In the genomic region with DNA sequence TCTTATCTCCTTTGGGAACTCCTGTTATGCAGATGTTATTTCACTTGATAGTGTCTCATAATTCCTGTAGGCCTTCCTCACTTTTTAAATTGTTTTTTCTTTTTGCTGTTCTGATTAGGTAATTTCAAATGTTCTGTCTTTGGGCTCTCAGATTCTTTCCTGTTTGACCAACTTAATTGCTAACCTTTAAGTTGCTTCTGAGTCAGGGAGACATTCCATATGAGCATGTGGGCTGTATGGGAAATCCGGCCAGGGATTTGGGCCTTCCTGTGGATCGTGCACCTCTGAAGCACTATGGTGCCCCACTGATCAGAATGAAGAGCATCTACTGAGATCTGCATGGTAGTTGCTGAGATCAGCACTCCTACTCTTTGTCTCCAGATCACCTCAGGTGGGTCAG, we compare ENCODE assay signal across 24 cellular contexts. TPM values are rescaled to one million over a fixed set of nuclear protein-coding genes. Genes with fewer than 3 reads are reported as not detected.
DNase-seq lines count a peak whose midpoint lies in the region; ATAC-seq, FAIRE-seq and TF ChIP-seq lines count a peak whose summit lies in the region.
"Had no signal": no experiment of that assay in that cellular context is flagged by ENCODE, and none has a peak within 500 bp of the region (broad histone marks: within the 10 kb centered on the region; RNA-seq: fewer than 3 reads in every experiment).

No MANE protein-coding gene starts in this region.

- no peaks in the 10 kb centered on the region for H3K9me3 ChIP-seq in H1 (ENCODE audit: insufficient read depth in 2 of 2, low read depth in 1 of 2, low read length in 1 of 2)
- H3K9me3 ChIP-seq in trophoblast cell (ENCODE audit: insufficient read depth, low read depth, low read length), result no peaks in the 10 kb centered on the region
- H3K9me3 ChIP-seq: HAP-1 had no signal

- 91% methylated on average over 2 of the region's 2 CpGs; no CpG with 5 or more reads in 1 of the 2 experiments for WGBS in H1 (ENCODE audit: extremely low coverage in 1 of 2, insufficient coverage in 1 of 2, insufficient read length in 1 of 2, insufficient replicate concordance in 2 of 2, low coverage in 1 of 2, low lambda C conversion rate in 2 of 2, missing lambda C conversion rate in 1 of 2), 2 experiments
- no CpG with 5 or more reads among the region's 2 CpGs for WGBS in trophoblast cell (ENCODE audit: extremely low coverage, insufficient coverage, insufficient read length)

- ATAC-seq in activated naive CD4-positive, alpha-beta T cell treated with anti-CD3 and anti-CD28 coated beads, Interleukin-2, amount 50 U/mL, for 72 hours, result no peak
- ATAC-seq in left ventricle myocardium superior, result peak; percentile 15
- no peak for ATAC-seq in left cardiac atrium
- ATAC-seq: GM23338 had no signal

- no peak for TF ChIP-seq EP300 in H1 (IDR thresholded peaks at IDR 0.05; ENCODE audit: borderline replicate concordance in 1 of 2, low read depth in 2 of 2, low read length in 2 of 2)

- H3K9ac ChIP-seq in H1 (replicated peaks in 1 of 4; ENCODE audit: extremely low read depth in 1 of 4, low read depth in 3 of 4, low read length in 3 of 4) (no peak overlapping the region), trophoblast cell (ENCODE audit: low read length) (no peak overlapping the region)

- H3K56ac ChIP-seq in H1 (replicated peaks; ENCODE audit: insufficient read length, low read depth, low read length), result no peak overlapping the region

- H3K4me2 ChIP-seq in H1 (ENCODE audit: insufficient read depth in 1 of 2, low read depth in 2 of 2, low read length in 2 of 2) (no peak overlapping the region), trophoblast cell (ENCODE audit: low read length) (no peak overlapping the region)
- H3K4me2 ChIP-seq: GM23338 had no signal

- H3K4ac ChIP-seq in H1 (replicated peaks; ENCODE audit: insufficient read length, low read depth, low read length) (no peak overlapping the region), trophoblast cell (ENCODE audit: low read depth, low read length) (no peak overlapping the region)

- CTCF ChIA-PET in activated naive CD4-positive, alpha-beta T cell treated with anti-CD3 and anti-CD28 coated beads, Interleukin-2, amount 10 ng/mL, durations not matched to agents 7 days and 5 days (lab: Charles Lee), result interaction anchor here (1.1 kb wide), 1 partner anchor 10 kb away, joined by 4 read pairs; no protein-coding TSS in a partner anchor
- CTCF ChIA-PET in H1 (lab: Charles Lee; ENCODE audit: partially characterized antibody), result interaction anchor here (0.7 to 2.7 kb wide), 4 partner anchors 9 to 180 kb away, joined by 3 to 19 read pairs (median 4); no protein-coding TSS in a partner anchor

- H3K4me3 Mint-ChIP-seq in activated naive CD4-positive, alpha-beta T cell treated with anti-CD3 and anti-CD28 coated beads, Interleukin-2, amount 10 ng/mL, durations not matched to agents 7 days and 5 days, result no peak overlapping the region
- H3K4me3 Mint-ChIP-seq: CD4-positive, alpha-beta memory T cell; GM23338; HFFc6 had no signal

- H2AFZ ChIP-seq in H1 (ENCODE audit: low read length) (0 out of 2 replicates have a peak overlapping the region, but pooled peaks have one; percentile 40), trophoblast cell (ENCODE audit: insufficient read depth, low read length, poor library complexity) (no peak overlapping the region)
- H2AFZ ChIP-seq: GM23338 had no signal

- no peaks in the 10 kb centered on the region for H3K9me3 Mint-ChIP-seq in activated naive CD4-positive, alpha-beta T cell treated with anti-CD3 and anti-CD28 coated beads, Interleukin-2, amount 10 ng/mL, durations not matched to agents 7 days and 5 days
- H3K9me3 Mint-ChIP-seq in activated naive CD4-positive, alpha-beta T cell treated with anti-CD3 and anti-CD28 coated beads, Interleukin-2, amount 50 U/mL, for 72 hours, result peaks cover 0 to 19% of the 10 kb centered on the region in 2 donors
- H3K9me3 Mint-ChIP-seq: GM23338, HFFc6 had no signal

- H4K12ac ChIP-seq in trophoblast cell (ENCODE audit: low read depth, low read length), result no peak overlapping the region

- no peaks in the 10 kb centered on the region; the same call in 1 of the 2 replicates for H3K23me2 ChIP-seq in H1 (ENCODE audit: low read depth, low read length)

- TF ChIP-seq POLR2A in H1 (IDR thresholded peaks at IDR 0.05; ENCODE audit: control extremely low read depth in 1 of 2, low read depth in 2 of 2, low read length in 2 of 2), result no peak

- no peak overlapping the region for H2BK20ac ChIP-seq in H1 (ENCODE audit: low read length)

- H3K79me2 ChIP-seq in H1 (ENCODE audit: control insufficient read depth in 1 of 2, insufficient read depth in 2 of 2, low read length in 2 of 2) (no peaks in the 10 kb centered on the region), trophoblast cell (ENCODE audit: control insufficient read depth, insufficient read depth, low read length, poor library complexity) (no peaks in the 10 kb centered on the region)

- H3K27ac Mint-ChIP-seq in activated naive CD4-positive, alpha-beta T cell treated with anti-CD3 and anti-CD28 coated beads, Interleukin-2, amount 10 ng/mL, durations not matched to agents 7 days and 5 days, result peak overlapping the region; percentile 34
- H3K27ac Mint-ChIP-seq in activated naive CD4-positive, alpha-beta T cell treated with anti-CD3 and anti-CD28 coated beads, Interleukin-2, amount 50 U/mL, for 72 hours, result no peak overlapping the region
- H3K27ac Mint-ChIP-seq: CD4-positive, alpha-beta memory T cell; GM23338; HFFc6 had no signal

- H3K4me1 ChIP-seq in H1 (replicated peaks in 1 of 4; ENCODE audit: control insufficient read depth in 3 of 4, insufficient read depth in 4 of 4, low read length in 3 of 4) (no peaks in the 10 kb centered on the region), trophoblast cell (ENCODE audit: control insufficient read depth in 1 of 2, insufficient read depth in 2 of 2, low read length in 2 of 2) (no peaks in the 10 kb centered on the region)
- H3K4me1 ChIP-seq: HAP-1 had no signal

- no peak overlapping the region for H4K5ac ChIP-seq in H1 (ENCODE audit: insufficient read length, low read depth, low read length)

- H3K36me3 ChIP-seq in H1 (ENCODE audit: control insufficient read depth in 2 of 4, insufficient read depth in 4 of 4, low read length in 3 of 4) (no peaks in the 10 kb centered on the region), trophoblast cell (ENCODE audit: control insufficient read depth in 1 of 2, insufficient read depth in 2 of 2, low read length in 2 of 2) (no peaks in the 10 kb centered on the region)
- H3K36me3 ChIP-seq: HAP-1 had no signal

- no peak overlapping the region for H2BK5ac ChIP-seq in H1 (ENCODE audit: low read depth, low read length)
- H2BK5ac ChIP-seq in trophoblast cell (ENCODE audit: low read depth, low read length, poor library complexity), result no peak overlapping the region

- no peak overlapping the region for H3K14ac ChIP-seq in H1 (ENCODE audit: insufficient read length)
- no peak overlapping the region for H3K14ac ChIP-seq in trophoblast cell (ENCODE audit: low read length)

- H4K91ac ChIP-seq in H1 (replicated peaks; ENCODE audit: insufficient read length, low read length), result no peak overlapping the region
- H4K91ac ChIP-seq in trophoblast cell (ENCODE audit: low read depth, low read length), result no peak overlapping the region

- TF ChIP-seq CTCF in H1 (IDR thresholded peaks at IDR 0.05; ENCODE audit: control extremely low read depth in 1 of 3, insufficient read depth in 1 of 3, low read depth in 1 of 3, low read length in 3 of 3), result no peak

- H4K20me1 ChIP-seq in H1 (replicated peaks in 1 of 2; ENCODE audit: control insufficient read depth in 1 of 2, insufficient read depth in 2 of 2, low read length in 2 of 2), result no peaks in the 10 kb centered on the region

- intact Hi-C loops in left ventricle myocardium superior (cut with micrococcal nuclease) (no loop called here), left cardiac atrium (cut with DNase I) (no loop called here)

- no peak for FAIRE-seq in H1 (lab: Jason Lieb, UNC)
- FAIRE-seq: A204.1, GM12891, GM18507, H54 had no signal

- no peak overlapping the region for H3K23ac ChIP-seq in H1 (ENCODE audit: insufficient read length)
- H3K23ac ChIP-seq in trophoblast cell (ENCODE audit: low read length), result no peak overlapping the region

- H2BK12ac ChIP-seq in H1 (ENCODE audit: low read depth, low read length), result no peak overlapping the region
- H2BK12ac ChIP-seq in trophoblast cell (ENCODE audit: low read length), result no peak overlapping the region

- POLR2A ChIA-PET in H1 (lab: Charles Lee; ENCODE audit: partially characterized antibody), result no interaction called here

- H3K27ac ChIP-seq in H1 (ENCODE audit: low read depth, low read length) (no peak overlapping the region), trophoblast cell (ENCODE audit: low read depth, low read length) (no peak overlapping the region)
- H3K27ac ChIP-seq: 22Rv1 had no signal

- peak overlapping the region; percentile 79; the same call in 1 of the 2 replicates for H4K8ac ChIP-seq in H1 (ENCODE audit: extremely low read depth, insufficient read depth, low read length)
- H4K8ac ChIP-seq in trophoblast cell (ENCODE audit: low read depth, low read length), result no peak overlapping the region

- H3K4me3 ChIP-seq in H1 (ENCODE audit: extremely low read depth in 1 of 4, insufficient read depth in 2 of 4, low read depth in 3 of 4, low read length in 4 of 4) (no peak overlapping the region), trophoblast cell (ENCODE audit: low read depth, low read length) (no peak overlapping the region)
- H3K4me3 ChIP-seq: GM23338, HAP-1 had no signal

- no peak overlapping the region for H2BK120ac ChIP-seq in H1 (replicated peaks; ENCODE audit: low read depth, low read length)
- H2BK120ac ChIP-seq in trophoblast cell (ENCODE audit: insufficient read depth, low read length, poor library complexity), result no peak overlapping the region

- H3K36me3 Mint-ChIP-seq in activated naive CD4-positive, alpha-beta T cell treated with anti-CD3 and anti-CD28 coated beads, Interleukin-2, amount 10 ng/mL, durations not matched to agents 7 days and 5 days, result no peaks in the 10 kb centered on the region
- H3K36me3 Mint-ChIP-seq in activated naive CD4-positive, alpha-beta T cell treated with anti-CD3 and anti-CD28 coated beads, Interleukin-2, amount 50 U/mL, for 72 hours, result peaks cover 5 to 7% of the 10 kb centered on the region in 2 donors

- H3K79me1 ChIP-seq in H1 (ENCODE audit: low read depth, low read length) (no peaks in the 10 kb centered on the region), trophoblast cell (ENCODE audit: low read length) (no peaks in the 10 kb centered on the region)

- TF ChIP-seq RAD21 in H1 (IDR thresholded peaks at IDR 0.05 in 1 of 2, conservative IDR thresholded peaks at IDR 0.05 in 1 of 2; ENCODE audit: low read depth in 2 of 2, low read length in 2 of 2), result no peak

- peaks cover 9% of the 10 kb centered on the region for H3K27me3 Mint-ChIP-seq in activated naive CD4-positive, alpha-beta T cell treated with anti-CD3 and anti-CD28 coated beads, Interleukin-2, amount 10 ng/mL, durations not matched to agents 7 days and 5 days

- H2AK5ac ChIP-seq in H1 (ENCODE audit: low read depth, low read length), result no peak overlapping the region
- H2AK5ac ChIP-seq in trophoblast cell (ENCODE audit: low read length), result no peak overlapping the region

- no peak for DNase-seq in activated naive CD4-positive, alpha-beta T cell treated with anti-CD3 and anti-CD28 coated beads, Interleukin-2, amount 10 ng/mL, durations not matched to agents 7 days and 5 days
- no peak for DNase-seq in activated naive CD4-positive, alpha-beta T cell treated with anti-CD3 and anti-CD28 coated beads, Interleukin-2, amount 50 U/mL, for 72 hours (ENCODE audit: low spot score in 2 of 2)
- DNase-seq in left ventricle myocardium superior, result no peak
- no peak for DNase-seq in left cardiac atrium
- DNase-seq in H1 (ENCODE audit: low read depth in 1 of 2, low spot score in 2 of 2), result no peak
- peak; percentile 30 to 79 for DNase-seq in trophoblast cell
- no peak for DNase-seq in foreskin melanocyte
- DNase-seq in nucleus accumbens (lab: John Stamatoyannopoulos, UW), result no peak
- DNase-seq: ACHN; C1 segment of cervical spinal cord; Calu3; CD4-positive, alpha-beta memory T cell; COR-L47; DMS53; DMS79 treated with DMSO at 0.1 percent for 48 hours; GF-D8; HFFc6 had no signal

- no peaks in the 10 kb centered on the region for H3K27me3 ChIP-seq in H1 (replicated peaks in 1 of 4; ENCODE audit: control insufficient read depth in 3 of 4, extremely low read depth in 1 of 4, insufficient read depth in 3 of 4, low read length in 3 of 4)
- H3K27me3 ChIP-seq in trophoblast cell (ENCODE audit: insufficient read depth, low read length), result no peaks in the 10 kb centered on the region

- no peak overlapping the region for H2BK15ac ChIP-seq in H1 (ENCODE audit: low read length)

- H3K4me1 Mint-ChIP-seq in activated naive CD4-positive, alpha-beta T cell treated with anti-CD3 and anti-CD28 coated beads, Interleukin-2, amount 10 ng/mL, durations not matched to agents 7 days and 5 days, result peaks cover 2% of the 10 kb centered on the region
- H3K4me1 Mint-ChIP-seq: CD4-positive, alpha-beta memory T cell; GM23338 had no signal

- no peak overlapping the region for H3K18ac ChIP-seq in H1 (ENCODE audit: extremely low read depth, low read length)
- no peak overlapping the region for H3K18ac ChIP-seq in trophoblast cell (ENCODE audit: low read length)

RNA-seq across cellular contexts. Expression of a gene that starts 44.7 kb away (rescaled TPM):
- total RNA-seq in activated naive CD4-positive, alpha-beta T cell treated with anti-CD3 and anti-CD28 coated beads, Interleukin-2, amount 50 U/mL, for 72 hours, result under 1 TPM; 0.45 to 0.59 TPM
- total RNA-seq in left ventricle myocardium superior, result 21.3 TPM
- 10 to 100 TPM; 15.7 to 22.5 TPM for total RNA-seq in left cardiac atrium
- total RNA-seq in H1 (2021; fragmentation: NEBNext Ultra II Directional; extraction: Animal tissue kit (Norgen Biotek cat#: 25700)), result 1.5 TPM in 2 replicates
- polyA plus RNA-seq in H1 (2011; rRNA removed), result 0.44 and 0.74 TPM in 2 replicates
- 0.80 TPM for polyA plus RNA-seq in H1 (2011; cell fraction: cytosol; rRNA removed)
- polyA plus RNA-seq in H1 (2011; cell fraction: nucleus; rRNA removed), result 1.5 TPM
- 0.71 to 0.86 TPM (median 0.74 TPM) in 4 replicates for polyA plus RNA-seq in H1 (2012, experiment 1 of 2)
- polyA plus RNA-seq in H1 (2012, experiment 2 of 2), result 0.09 TPM
- 1.2 TPM for polyA plus RNA-seq in H1 (2013, experiment 1 of 2)
- polyA plus RNA-seq in H1 (2013, experiment 2 of 2), result 1.0 TPM
- polyA minus RNA-seq in H1 (2011; rRNA and poly(A)+ RNA removed), result 0.88 and 1.5 TPM in 2 replicates
- 0.73 TPM for polyA minus RNA-seq in H1 (2011; cell fraction: cytosol; rRNA and poly(A)+ RNA removed)
- polyA minus RNA-seq in H1 (2011; cell fraction: nucleus; rRNA and poly(A)+ RNA removed), result 1.6 TPM
- polyA plus RNA-seq in trophoblast cell (2013), result 22.1 and 24.0 TPM in 2 replicates
- polyA plus RNA-seq: CD4-positive, alpha-beta memory T cell had no signal

RNA-seq across cellular contexts. Expression of a gene that starts 59.1 kb away (rescaled TPM):
- 100 to 1,000 TPM in 1 of 2 donors, 10 to 100 TPM in 1; 67.1 to 108 TPM for total RNA-seq in activated naive CD4-positive, alpha-beta T cell treated with anti-CD3 and anti-CD28 coated beads, Interleukin-2, amount 50 U/mL, for 72 hours
- total RNA-seq in left ventricle myocardium superior, result 35.6 TPM
- total RNA-seq in left cardiac atrium, result 10 to 100 TPM; 35.5 to 45.9 TPM
- total RNA-seq in H1 (2021; fragmentation: NEBNext Ultra II Directional; extraction: Animal tissue kit (Norgen Biotek cat#: 25700)), result 25.3 and 29.2 TPM in 2 replicates
- 8.3 and 15.8 TPM in 2 replicates for polyA plus RNA-seq in H1 (2011; rRNA removed)
- 15.7 TPM for polyA plus RNA-seq in H1 (2011; cell fraction: cytosol; rRNA removed)
- polyA plus RNA-seq in H1 (2011; cell fraction: nucleus; rRNA removed), result 12.7 TPM
- polyA plus RNA-seq in H1 (2012, experiment 1 of 2), result 14.9 to 18.7 TPM (median 16.8 TPM) in 4 replicates
- 1.8 TPM for polyA plus RNA-seq in H1 (2012, experiment 2 of 2)
- 13.7 TPM for polyA plus RNA-seq in H1 (2013, experiment 1 of 2)
- 11.6 TPM for polyA plus RNA-seq in H1 (2013, experiment 2 of 2)
- polyA minus RNA-seq in H1 (2011; rRNA and poly(A)+ RNA removed), result 37.3 and 54.7 TPM in 2 replicates
- 25.2 TPM for polyA minus RNA-seq in H1 (2011; cell fraction: cytosol; rRNA and poly(A)+ RNA removed)
- 55.1 TPM for polyA minus RNA-seq in H1 (2011; cell fraction: nucleus; rRNA and poly(A)+ RNA removed)
- 30.3 and 30.5 TPM in 2 replicates for polyA plus RNA-seq in trophoblast cell (2013)

Comparison
In these comparisons a context has a peak if more than half of its experiments do, and no peak if none do; other contexts are left out.
1. DNase-seq: peak in trophoblast cell (2 of 2); none in activated naive CD4-positive, alpha-beta T cell treated with anti-CD3 and anti-CD28 coated beads, Interleukin-2, amount 10 ng/mL, durations not matched to agents 7 days and 5 days (single experiment), activated naive CD4-positive, alpha-beta T cell treated with anti-CD3 and anti-CD28 coated beads, Interleukin-2, amount 50 U/mL, for 72 hours (0 of 2), left ventricle myocardium superior (single experiment), left cardiac atrium (single experiment), H1 (0 of 2), foreskin melanocyte (single experiment) and nucleus accumbens (0 of 56).